9 cellular contexts compared by ENCODE assay signal in the genomic region with DNA sequence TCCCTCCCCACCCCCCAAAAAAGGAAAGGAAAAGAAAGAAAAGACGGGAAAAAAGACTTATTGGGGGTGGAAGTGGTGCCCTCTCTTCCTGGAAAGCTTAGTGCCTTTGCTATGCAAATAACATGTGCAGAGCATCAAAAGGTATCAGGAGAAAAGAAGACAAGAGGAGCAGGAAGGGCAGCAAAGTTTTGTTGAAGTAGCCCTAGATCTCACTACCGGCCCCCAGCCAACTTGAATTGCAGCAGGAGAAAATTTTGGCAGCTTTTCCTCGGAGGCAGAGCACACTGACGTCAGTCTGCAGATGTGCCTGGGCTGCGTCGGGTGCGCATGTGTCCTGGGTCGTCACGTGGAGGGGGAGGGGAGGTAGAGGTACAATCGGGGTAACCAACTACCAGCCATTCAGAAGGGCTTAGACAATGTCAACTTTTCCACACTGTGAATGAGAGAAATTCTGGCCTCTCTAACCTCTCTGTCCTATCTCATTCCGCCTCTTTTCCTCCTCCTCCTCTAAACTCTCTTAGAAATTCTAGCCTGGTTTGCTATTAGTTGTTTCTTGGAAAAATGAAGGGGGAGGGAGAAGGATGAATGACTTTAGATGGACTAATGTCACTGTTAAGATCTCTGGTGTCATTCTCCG. TPM values are rescaled to one million over a fixed set of nuclear protein-coding genes. Genes with fewer than 3 reads are reported as not detected.
DNase-seq lines count a peak whose midpoint lies in the region; ATAC-seq, FAIRE-seq and TF ChIP-seq lines count a peak whose summit lies in the region.
"Had no signal": no experiment of that assay in that cellular context is flagged by ENCODE, and none has a peak within 500 bp of the region (broad histone marks: within the 10 kb centered on the region; RNA-seq: fewer than 3 reads in every experiment).

Gene ADAMTS6 (minus strand): TSS at position 286 of the 637 bp plus-strand sequence. CDS start 8,247 bp downstream, outside the sequence.

- H3K4me1 ChIP-seq in small intestine (ENCODE audit: control insufficient read depth in 2 of 2, insufficient read depth in 1 of 2, low read depth in 1 of 2, low read length in 1 of 2) = no peaks in the 10 kb centered on the region

- TF ChIP-seq CTCF in WI38 (IDR thresholded peaks at IDR 0.05; ENCODE audit: low read depth, low read length) = no peak
- no peak for TF ChIP-seq CTCF in bronchial epithelial cell (IDR thresholded peaks at IDR 0.05; ENCODE audit: insufficient read depth, low read length, severe bottlenecking)

- 0% methylated on average over 12 of the region's 12 CpGs for WGBS in small intestine, 3 donors

- no peaks in the 10 kb centered on the region for H3K9me3 ChIP-seq in small intestine (ENCODE audit: control insufficient read depth, low read depth)

- H3K4me3 ChIP-seq in WI38 (ENCODE audit: low read depth, low read length) (peak within 1 kb of the TSS; percentile 84), bronchial epithelial cell (ENCODE audit: low read depth, low read length) (peak within 1 kb of the TSS; percentile 37), small intestine (ENCODE audit: low read depth in 1 of 2, low read length in 2 of 2) (peak within 1 kb of the TSS; percentile 48 to 70)

- H3K27me3 ChIP-seq in bronchial epithelial cell (ENCODE audit: control insufficient read depth, insufficient read depth, low read length) (no peaks in the 10 kb centered on the region), small intestine (ENCODE audit: control insufficient read depth in 2 of 2, insufficient read depth in 2 of 2, low read length in 2 of 2) (no peaks in the 10 kb centered on the region)

- peak; percentile 9 for DNase-seq in DMS153 treated with DMSO at 0.1 percent for 48 hours (lab: John Stamatoyannopoulos, UW; ENCODE audit: unreplicated experiment)
- DNase-seq in DMS153 (lab: John Stamatoyannopoulos, UW) = no peak
- DNase-seq in NCI-H2081 treated with DMSO at 0.1 percent for 48 hours (lab: John Stamatoyannopoulos, UW) = peak; percentile 22
- peak; percentile 79 for DNase-seq in bronchial epithelial cell (ENCODE audit: low read depth)
- DNase-seq in iPS-NIHi7 (ENCODE audit: extremely low spot score) = peak; percentile 71
- DNase-seq in small intestine = peak; percentile 71

- H3K36me3 ChIP-seq in bronchial epithelial cell (ENCODE audit: control insufficient read depth, insufficient read depth, low read length) = no peaks in the 10 kb centered on the region
- no peaks in the 10 kb centered on the region for H3K36me3 ChIP-seq in small intestine (ENCODE audit: control insufficient read depth in 2 of 2, insufficient read depth in 2 of 2, low read length in 2 of 2)

- ATAC-seq in HG02870 (IDR thresholded peaks at IDR 0.05; ENCODE audit: unreplicated experiment) = peak; percentile 78

- peak within 1 kb of the TSS; percentile 41 to 67 for H3K27ac ChIP-seq in small intestine (ENCODE audit: low read depth in 1 of 2, low read length in 1 of 2)

- FAIRE-seq in bronchial epithelial cell (lab: Jason Lieb, UNC) = no peak
- no peak for FAIRE-seq in small intestine (lab: Jason Lieb, UNC)
- FAIRE-seq: A204.1 had no signal

RNA-seq across cellular contexts. Expression of gene ADAMTS6, which starts in this region (rescaled TPM):
- total RNA-seq in bronchial epithelial cell = 5.9 and 17.6 TPM in 2 replicates
- polyA plus RNA-seq in small intestine = under 1 TPM in 1 of 3 donors, not detected in 2; 0.28 TPM

Comparison
In these comparisons a context has a peak if more than half of its experiments do, and no peak if none do; other contexts are left out.
1. Peak in DNase-seq, H3K4me3 ChIP-seq and H3K27ac ChIP-seq in small intestine; RNA of the gene not detected or under 1 TPM.